Comparison of ENCODE assay signal across 8 cellular contexts in genomic region chr2:233387667-233388528, GRCh38. TPM values are rescaled to one million over a fixed set of nuclear protein-coding genes. Genes with fewer than 3 reads are reported as not detected.
A peak's percentile ranks its signal among the peaks of the same experiment; 100 is the strongest.
DNase-seq lines count a peak whose midpoint lies in the region; ATAC-seq and TF ChIP-seq lines count a peak whose summit lies in the region.

No MANE protein-coding gene starts in this region.

- H3K4me3 ChIP-seq in colonic mucosa: no peak overlapping the region
- peak overlapping the region; percentile 6 to 15 for H3K4me3 ChIP-seq in uterus
- no peak overlapping the region for H3K4me3 ChIP-seq in Karpas-422 (ENCODE audit: low read length)

- TF ChIP-seq CTCF in colonic mucosa (IDR thresholded peaks at IDR 0.05) (no peak), mesothelial cell of epicardium (IDR thresholded peaks at IDR 0.05; ENCODE audit: unreplicated experiment) (no peak), uterus (IDR thresholded peaks at IDR 0.05) (no peak)

- peaks cover 56% of the 10 kb centered on the region for H3K4me1 Mint-ChIP-seq in activated CD8-positive, alpha-beta memory T cell treated with anti-CD3 and anti-CD28 coated beads, Interleukin-2, amount 10 ng/mL, durations not matched to agents 7 days and 5 days
- peaks cover 40% of the 10 kb centered on the region for H3K4me1 Mint-ChIP-seq in mesothelial cell of epicardium

- intact Hi-C loops in colonic mucosa (cut with DNase I) (no loop called here), uterus (cut with DNase I; ENCODE audit: low total_unique reads) (no loop called here)

- no peak overlapping the region for H3K4me3 Mint-ChIP-seq in activated CD8-positive, alpha-beta memory T cell treated with anti-CD3 and anti-CD28 coated beads, Interleukin-2, amount 10 ng/mL, durations not matched to agents 7 days and 5 days
- peak overlapping the region; percentile 32 for H3K4me3 Mint-ChIP-seq in mesothelial cell of epicardium

- peak; percentile 32 for DNase-seq in activated CD8-positive, alpha-beta memory T cell treated with anti-CD3 and anti-CD28 coated beads for 24 hours
- DNase-seq in activated CD8-positive, alpha-beta memory T cell treated with anti-CD3 and anti-CD28 coated beads, Interleukin-2, amount 10 ng/mL, durations not matched to agents 7 days and 5 days: no peak
- DNase-seq in colonic mucosa: peak; percentile 75
- DNase-seq in mesothelial cell of epicardium (ENCODE audit: low spot score in 2 of 2, unreplicated experiment in 2 of 2): peak; percentile 62 to 85
- DNase-seq in uterus: peak; percentile 94 to 96
- no peak for DNase-seq in iPS-NIHi7 (ENCODE audit: extremely low spot score)
- DNase-seq in Karpas-422: no peak

- H4K20me1 ChIP-seq in Karpas-422 (ENCODE audit: insufficient read depth, low read depth, low read length): peaks cover 13% of the 10 kb centered on the region; the same call in 1 of the 2 replicates

- H3K4me2 ChIP-seq in Karpas-422 (ENCODE audit: low read depth, low read length, poor library complexity, severe bottlenecking): no peak overlapping the region

- CTCF ChIA-PET in activated CD8-positive, alpha-beta memory T cell treated with anti-CD3 and anti-CD28 coated beads, Interleukin-2, amount 10 ng/mL, durations not matched to agents 7 days and 5 days (lab: Charles Lee): interaction anchor here (1.4 kb wide), 1 partner anchor 11 kb away, joined by 5 read pairs; no protein-coding TSS in a partner anchor

- no peak overlapping the region for H2AFZ ChIP-seq in Karpas-422 (ENCODE audit: low read length)

- H3K27me3 ChIP-seq in colonic mucosa: no peaks in the 10 kb centered on the region
- no peaks in the 10 kb centered on the region for H3K27me3 ChIP-seq in uterus
- H3K27me3 ChIP-seq in Karpas-422 (ENCODE audit: low read length): no peaks in the 10 kb centered on the region

- H3K27me3 Mint-ChIP-seq in activated CD8-positive, alpha-beta memory T cell treated with anti-CD3 and anti-CD28 coated beads, Interleukin-2, amount 10 ng/mL, durations not matched to agents 7 days and 5 days: no peaks in the 10 kb centered on the region
- H3K27me3 Mint-ChIP-seq in mesothelial cell of epicardium (ENCODE audit: low read depth): no peaks in the 10 kb centered on the region

- H3K27ac Mint-ChIP-seq in activated CD8-positive, alpha-beta memory T cell treated with anti-CD3 and anti-CD28 coated beads, Interleukin-2, amount 10 ng/mL, durations not matched to agents 7 days and 5 days: no peak overlapping the region
- H3K27ac Mint-ChIP-seq in mesothelial cell of epicardium: peak overlapping the region; percentile 88

- ATAC-seq in activated CD8-positive, alpha-beta memory T cell treated with anti-CD3 and anti-CD28 coated beads, Interleukin-2, amount 10 ng/mL, durations not matched to agents 7 days and 5 days: no peak
- ATAC-seq in HG03521 (IDR thresholded peaks at IDR 0.05; ENCODE audit: unreplicated experiment): no peak

- no peaks in the 10 kb centered on the region for H3K9me2 ChIP-seq in Karpas-422 (replicated peaks; ENCODE audit: insufficient read depth, low read length)

- H3K9me3 Mint-ChIP-seq in activated CD8-positive, alpha-beta memory T cell treated with anti-CD3 and anti-CD28 coated beads, Interleukin-2, amount 10 ng/mL, durations not matched to agents 7 days and 5 days (ENCODE audit: low read depth): no peaks in the 10 kb centered on the region
- H3K9me3 Mint-ChIP-seq in mesothelial cell of epicardium: no peaks in the 10 kb centered on the region

- H3K36me3 ChIP-seq in colonic mucosa: no peaks in the 10 kb centered on the region
- no peaks in the 10 kb centered on the region for H3K36me3 ChIP-seq in uterus
- H3K36me3 ChIP-seq in Karpas-422 (ENCODE audit: insufficient read depth, low read length): no peaks in the 10 kb centered on the region

- H3K27ac ChIP-seq in colonic mucosa (peak overlapping the region; percentile 67), uterus (peak overlapping the region; percentile 85 to 89), Karpas-422 (ENCODE audit: low read length) (no peak overlapping the region)

- H3K36me3 Mint-ChIP-seq in activated CD8-positive, alpha-beta memory T cell treated with anti-CD3 and anti-CD28 coated beads, Interleukin-2, amount 10 ng/mL, durations not matched to agents 7 days and 5 days: peaks cover 27% of the 10 kb centered on the region
- H3K36me3 Mint-ChIP-seq in mesothelial cell of epicardium: peaks cover 10% of the 10 kb centered on the region

- H3K9ac ChIP-seq in colonic mucosa (ENCODE audit: low read depth in 2 of 2, low read length in 2 of 2) (peak overlapping the region in 1 of 2 donors; percentile 49), Karpas-422 (ENCODE audit: low read length) (no peak overlapping the region)

- no peaks in the 10 kb centered on the region for H3K79me2 ChIP-seq in Karpas-422 (ENCODE audit: low read length)

- H3K4me1 ChIP-seq in colonic mucosa (no peaks in the 10 kb centered on the region), uterus (peaks cover 0 to 15% of the 10 kb centered on the region in 2 donors), Karpas-422 (ENCODE audit: low read length) (peaks cover 6% of the 10 kb centered on the region; the same call in 1 of the 2 replicates)

- peak in 1 of 2 donors; percentile 39 for TF ChIP-seq POLR2A in uterus (IDR thresholded peaks at IDR 0.05)

- H3K9me3 ChIP-seq in colonic mucosa (no peaks in the 10 kb centered on the region), uterus (no peaks in the 10 kb centered on the region), Karpas-422 (ENCODE audit: low read length) (no peaks in the 10 kb centered on the region)

RNA-seq across cellular contexts. Expression of gene DGKD, which starts 33.6 kb away (rescaled TPM):
- total RNA-seq in activated CD8-positive, alpha-beta memory T cell treated with anti-CD3 and anti-CD28 coated beads, Interleukin-2, amount 10 ng/mL, durations not matched to agents 7 days and 5 days: 10 to 100 TPM; 42.3 to 92.4 TPM
- 10 to 100 TPM; 64.4 to 94.6 TPM for total RNA-seq in colonic mucosa
- 52.8 to 64.5 TPM (median 57.0 TPM) in 3 replicates for total RNA-seq in mesothelial cell of epicardium
- 10 to 100 TPM in 3 of 4 donors, 1 to 10 TPM in 1; 5.0 to 46.1 (median 28.0) TPM for total RNA-seq in uterus
- total RNA-seq in Karpas-422 (2014; rRNA removed; shearing (Covaris generic); ENCODE audit: low replicate concordance): 10.2 and 11.5 TPM in 2 replicates

Comparison
In these comparisons a context has a peak if more than half of its experiments do, and no peak if none do; other contexts are left out.
1. DNase-seq: peak in activated CD8-positive, alpha-beta memory T cell treated with anti-CD3 and anti-CD28 coated beads for 24 hours (single experiment), colonic mucosa (single experiment), mesothelial cell of epicardium (2 of 2) and uterus (2 of 2); none in activated CD8-positive, alpha-beta memory T cell treated with anti-CD3 and anti-CD28 coated beads, Interleukin-2, amount 10 ng/mL, durations not matched to agents 7 days and 5 days (single experiment), iPS-NIHi7 (single experiment) and Karpas-422 (single experiment).
2. H3K4me3 ChIP-seq: peak in uterus (2 of 2); none in colonic mucosa (single experiment) and Karpas-422 (single experiment).